In the genomic region with DNA sequence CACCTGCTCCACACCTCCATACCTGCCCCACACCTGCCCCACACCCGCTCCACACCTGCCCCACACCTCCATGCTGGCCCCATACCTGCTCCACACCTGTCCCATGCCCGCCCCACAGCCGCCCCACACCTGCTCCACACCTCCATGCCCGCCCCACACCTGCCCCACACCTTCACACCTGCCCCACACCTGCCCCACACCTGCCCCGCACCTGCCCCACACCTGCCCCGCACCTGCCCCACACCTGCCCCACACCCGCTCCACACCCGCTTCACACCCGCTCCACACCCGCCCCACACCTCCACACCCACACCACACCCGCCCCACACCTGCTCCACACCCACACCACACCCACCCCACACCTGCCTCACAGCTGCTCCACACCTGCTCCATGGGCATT, we compare ENCODE assay signal across 20 cellular contexts. TPM values are rescaled to one million over a fixed set of nuclear protein-coding genes. Genes with fewer than 3 reads are reported as not detected.
A peak's percentile ranks its signal among the peaks of the same experiment; 100 is the strongest.
DNase-seq lines count a peak whose midpoint lies in the region; ATAC-seq and TF ChIP-seq lines count a peak whose summit lies in the region.
"Had no signal": no experiment of that assay in that cellular context is flagged by ENCODE, and none has a peak within 500 bp of the region (broad histone marks: within the 10 kb centered on the region; RNA-seq: fewer than 3 reads in every experiment).

No MANE protein-coding gene starts in this region.

- intact Hi-C loops in spleen (cut with DNase I; ENCODE audit: low total_unique reads), result loop anchor here (10.0 kb wide), 1 partner anchor 395 kb away; no protein-coding TSS in a partner anchor

- H3K27me3 ChIP-seq in spleen (replicated peaks in 1 of 7), result no peaks in the 10 kb centered on the region
- H3K27me3 ChIP-seq: BLaER1, Peyer's patch had no signal

- CTCF ChIA-PET in HEK293 (lab: Yijun Ruan, JAX), result no interaction called here

- 82 to 97% (median 94%) methylated on average over 8 to 11 of the region's 11 CpGs for WGBS in spleen, 5 donors

- no peak overlapping the region for H3K27ac ChIP-seq in HEK293 (ENCODE audit: extremely low read depth, low read depth, low read length)
- H3K27ac ChIP-seq in spleen, result no peak overlapping the region
- H3K27ac ChIP-seq: BLaER1, Peyer's patch had no signal

- TF ChIP-seq CTCF in HEK293 (tag by site-specific recombination; IDR thresholded peaks at IDR 0.05) (no peak), spleen (IDR thresholded peaks at IDR 0.05 in 8 of 11, conservative IDR thresholded peaks at IDR 0.05 in 3 of 11) (no peak)

- H3K27ac Mint-ChIP-seq in stimulated activated naive B cell treated with anti-CD40 and anti-IgM and Interleukin-4, amounts not matched to agents 10 μg/mL and 1 μg/mL and 100 μg/mL, for 72 hours, result no peak overlapping the region
- H3K27ac Mint-ChIP-seq: CD4-positive, alpha-beta memory T cell had no signal

- H3K4me1 ChIP-seq in HEK293 (ENCODE audit: control insufficient read depth, insufficient read depth, low read length), result no peaks in the 10 kb centered on the region
- H3K4me1 ChIP-seq in spleen, result no peaks in the 10 kb centered on the region
- H3K4me1 ChIP-seq: Peyer's patch had no signal

- no peaks in the 10 kb centered on the region for H3K4me1 Mint-ChIP-seq in stimulated activated naive B cell treated with anti-CD40 and anti-IgM and Interleukin-4, amounts not matched to agents 10 μg/mL and 1 μg/mL and 100 μg/mL, for 72 hours

- TF ChIP-seq POLR2A in spleen (IDR thresholded peaks at IDR 0.05), result no peak

- H3K36me3 ChIP-seq in HEK293 (ENCODE audit: control insufficient read depth in 2 of 2, insufficient read depth in 1 of 2, low read length in 2 of 2) (no peaks in the 10 kb centered on the region), spleen (peaks cover 0 to 84% (median 4%) of the 10 kb centered on the region in 6 donors)
- H3K36me3 ChIP-seq: BLaER1, Peyer's patch had no signal

- H3K9me3 Mint-ChIP-seq in stimulated activated naive B cell treated with anti-CD40 and anti-IgM and Interleukin-4, amounts not matched to agents 10 μg/mL and 1 μg/mL and 100 μg/mL, for 72 hours, result no peaks in the 10 kb centered on the region

- no peaks in the 10 kb centered on the region for H3K27me3 Mint-ChIP-seq in stimulated activated naive B cell treated with anti-CD40 and anti-IgM and Interleukin-4, amounts not matched to agents 10 μg/mL and 1 μg/mL and 100 μg/mL, for 72 hours
- H3K27me3 Mint-ChIP-seq: CD4-positive, alpha-beta memory T cell had no signal

- H3K9me3 ChIP-seq in HEK293 (ENCODE audit: control insufficient read depth, insufficient read depth, low read depth, low read length) (no peaks in the 10 kb centered on the region), spleen (no peaks in the 10 kb centered on the region)
- H3K9me3 ChIP-seq: BLaER1, Peyer's patch had no signal

- no peak overlapping the region for H3K4me3 Mint-ChIP-seq in stimulated activated naive B cell treated with anti-CD40 and anti-IgM and Interleukin-4, amounts not matched to agents 10 μg/mL and 1 μg/mL and 100 μg/mL, for 72 hours
- H3K4me3 Mint-ChIP-seq: CD4-positive, alpha-beta memory T cell had no signal

- H3K4me3 ChIP-seq in HEK293 (ENCODE audit: low read depth, low read length) (no peak overlapping the region), spleen (no peak overlapping the region)
- H3K4me3 ChIP-seq: BLaER1, Peyer's patch had no signal

- POLR2A ChIA-PET in HEK293 (lab: Yijun Ruan, JAX), result no interaction called here

- peaks cover 8 to 12% of the 10 kb centered on the region in 2 donors for H3K36me3 Mint-ChIP-seq in stimulated activated naive B cell treated with anti-CD40 and anti-IgM and Interleukin-4, amounts not matched to agents 10 μg/mL and 1 μg/mL and 100 μg/mL, for 72 hours

- peak; percentile 39 for ATAC-seq in esophagus mucosa
- ATAC-seq in stimulated activated naive B cell treated with anti-CD40 and anti-IgM and Interleukin-4, amounts not matched to agents 10 μg/mL and 1 μg/mL and 100 μg/mL, for 72 hours (replicated peaks), result no peak
- ATAC-seq: Right ventricle myocardium inferior had no signal

- DNase-seq in activated effector memory CD4-positive, alpha-beta T cell treated with anti-CD3 and anti-CD28 coated beads, Interleukin-2, amount 50 U/mL, for 16 hours, result peak; percentile 46
- DNase-seq in activated effector memory CD4-positive, alpha-beta T cell treated with Interleukin-2 at 50 U/mL for 16 hours, result no peak
- DNase-seq in spleen (peak; percentile 41), islet precursor cell (no peak)
- no peak for DNase-seq in stimulated activated naive B cell treated with anti-CD40 and anti-IgM and Interleukin-4, amounts not matched to agents 10 μg/mL and 1 μg/mL and 100 μg/mL, for 72 hours
- DNase-seq: Calu3; CD4-positive, alpha-beta memory T cell; DMS79 treated with DMSO at 0.1 percent for 48 hours; GOT3; KBM-7; NCI-H1105; NCI-H2107; NCI-H226; NCI-H524 treated with DMSO at 0.1 percent for 48 hours; NK-92 treated with Interleukin-12 subunit alpha and Interleukin-12 subunit beta, amount 100 ng/mL, for 24 hours had no signal

TF ChIP-seq in HEK293, 187 proteins besides CTCF, POLR2A, EP300 and RAD21:
- TF ChIP-seq KLF1 (tag by site-specific recombination; IDR thresholded peaks at IDR 0.05) (peak; percentile 99), ZBTB17 (tag by site-specific recombination; IDR thresholded peaks at IDR 0.05) (no peak), ZNF843 (tag by site-specific recombination; IDR thresholded peaks at IDR 0.05) (no peak), ZEB2 (tag by site-specific recombination; IDR thresholded peaks at IDR 0.05) (peak; percentile 83), BCL11A (tag by site-specific recombination; IDR thresholded peaks at IDR 0.05; ENCODE audit: low read depth) (no peak), ZNF777 (tag by site-specific recombination; IDR thresholded peaks at IDR 0.05; ENCODE audit: borderline replicate concordance) (no peak), ZBTB48 (tag by site-specific recombination; IDR thresholded peaks at IDR 0.05) (no peak), EGR2 (tag by site-specific recombination; IDR thresholded peaks at IDR 0.05; ENCODE audit: low read depth) (0 out of 2 replicates have a peak, but pooled peaks have one; percentile 20), KLF8 (tag by site-specific recombination; IDR thresholded peaks at IDR 0.05) (peak; percentile 90), GLIS2 (tag by site-specific recombination; IDR thresholded peaks at IDR 0.05) (no peak), ZNF596 (tag by site-specific recombination; IDR thresholded peaks at IDR 0.05) (no peak), ZNF544 (tag by site-specific recombination; IDR thresholded peaks at IDR 0.05) (no peak), ZNF184 (tag by site-specific recombination; IDR thresholded peaks at IDR 0.05) (no peak), ZFHX2 (tag by site-specific recombination; conservative IDR thresholded peaks at IDR 0.05) (0 out of 2 replicates have a peak, but pooled peaks have one; percentile 10)
- TF ChIP-seq, protein P1, sequence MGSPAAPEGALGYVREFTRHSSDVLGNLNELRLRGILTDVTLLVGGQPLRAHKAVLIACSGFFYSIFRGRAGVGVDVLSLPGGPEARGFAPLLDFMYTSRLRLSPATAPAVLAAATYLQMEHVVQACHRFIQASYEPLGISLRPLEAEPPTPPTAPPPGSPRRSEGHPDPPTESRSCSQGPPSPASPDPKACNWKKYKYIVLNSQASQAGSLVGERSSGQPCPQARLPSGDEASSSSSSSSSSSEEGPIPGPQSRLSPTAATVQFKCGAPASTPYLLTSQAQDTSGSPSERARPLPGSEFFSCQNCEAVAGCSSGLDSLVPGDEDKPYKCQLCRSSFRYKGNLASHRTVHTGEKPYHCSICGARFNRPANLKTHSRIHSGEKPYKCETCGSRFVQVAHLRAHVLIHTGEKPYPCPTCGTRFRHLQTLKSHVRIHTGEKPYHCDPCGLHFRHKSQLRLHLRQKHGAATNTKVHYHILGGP (tag by site-specific recombination; IDR thresholded peaks at IDR 0.05), result no peak

RNA-seq across cellular contexts. Expression of a gene that starts 53.0 kb away (rescaled TPM):
- total RNA-seq in esophagus mucosa, result 15.2 TPM
- total RNA-seq in spleen, result 100 to 1,000 TPM in 1 of 7 donors, 10 to 100 TPM in 6; 60.8 to 101 (median 77.5) TPM
- 10 to 100 TPM; 26.9 to 68.4 (median 59.2) TPM for polyA plus RNA-seq in spleen

Comparison
In these comparisons a context has a peak if more than half of its experiments do, and no peak if none do; other contexts are left out.
1. DNase-seq: peak in activated effector memory CD4-positive, alpha-beta T cell treated with anti-CD3 and anti-CD28 coated beads, Interleukin-2, amount 50 U/mL, for 16 hours (single experiment) and spleen (single experiment); none in activated effector memory CD4-positive, alpha-beta T cell treated with Interleukin-2 at 50 U/mL for 16 hours (single experiment), islet precursor cell (single experiment) and stimulated activated naive B cell treated with anti-CD40 and anti-IgM and Interleukin-4, amounts not matched to agents 10 μg/mL and 1 μg/mL and 100 μg/mL, for 72 hours (single experiment).